ENCODE assay signal across 26 cellular contexts in the genomic region with DNA sequence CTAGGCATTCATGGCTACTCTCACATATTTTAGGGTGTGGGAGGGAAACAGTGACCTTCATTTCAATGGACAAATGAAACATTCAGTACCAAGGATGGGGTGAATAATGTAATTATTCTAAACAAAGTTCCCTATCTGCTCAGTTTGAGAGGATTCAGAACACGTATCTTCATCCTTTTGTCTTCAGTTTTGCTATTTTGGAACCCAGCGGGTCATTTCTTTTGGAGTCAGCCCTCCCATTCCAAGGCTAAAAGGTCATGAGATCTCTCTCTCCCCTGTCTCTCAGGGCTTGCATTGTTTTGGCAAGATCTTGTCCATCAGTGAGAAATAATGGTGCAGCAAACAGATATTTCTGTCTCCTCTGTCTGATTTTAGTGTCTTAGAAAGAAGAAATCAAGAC.
"Had no signal": no experiment of that assay in that cellular context is flagged by ENCODE, and none has a peak within 500 bp of the region (broad histone marks: within the 10 kb centered on the region; RNA-seq: fewer than 3 reads in every experiment).

No MANE protein-coding gene starts in this region.

- ATAC-seq: Right ventricle myocardium inferior, T-cell had no signal

- FAIRE-seq: K562 had no signal

- H3K4me3 ChIP-seq: K562, SK-N-MC had no signal

- DNase-seq: activated CD4-positive, alpha-beta memory T cell treated with anti-CD3 and anti-CD28 coated beads for 36 hours; activated CD4-positive, alpha-beta T cell treated with anti-CD3 and anti-CD28 coated beads, Interleukin-2, amount 10 ng/mL, durations not matched to agents 7 days and 5 days; activated CD4-positive, CD25-positive, alpha-beta regulatory T cell; activated CD8-positive, alpha-beta memory T cell treated with anti-CD3 and anti-CD28 coated beads for 24 hours; activated gamma-delta T cell; activated naive CD4-positive, alpha-beta T cell treated with anti-CD3 and anti-CD28 coated beads for 36 hours; activated naive CD8-positive, alpha-beta T cell treated with anti-CD3 and anti-CD28 coated beads for 36 hours; activated T-cell treated with anti-CD3 and anti-CD28 coated beads, Interleukin-2, amount 50 U/mL, for 48 hours; Karpas-422; MM.1S; NCI-H1105; NCI-H1436; NCI-H1694 treated with DMSO at 0.1 percent for 48 hours; NCI-H2029 treated with DMSO at 0.1 percent for 48 hours; NCI-H345; NCI-H510A; NCI-H526 treated with DMSO at 0.1 percent for 48 hours; OCI-M1; RPMI8226; T-cell; T-helper 2 cell; T1000 had no signal

- H3K27ac ChIP-seq: SK-N-MC, VCaP had no signal
